In genomic region chr6:159608961-159609673, GRCh38 we compare ENCODE assay signal across 9 cellular contexts.
DNase-seq lines count a peak whose midpoint lies in the region; ATAC-seq and TF ChIP-seq lines count a peak whose summit lies in the region.
"Had no signal": no experiment of that assay in that cellular context is flagged by ENCODE, and none has a peak within 500 bp of the region (broad histone marks: within the 10 kb centered on the region; RNA-seq: fewer than 3 reads in every experiment).

No MANE protein-coding gene starts in this region.

- H3K9me2 ChIP-seq in MM.1S (replicated peaks; ENCODE audit: insufficient read depth, low read length) = no peaks in the 10 kb centered on the region

- no peak overlapping the region for H3K4me3 Mint-ChIP-seq in CD8-positive, alpha-beta memory T cell
- H3K4me3 Mint-ChIP-seq in CD4-positive, alpha-beta memory T cell = no peak overlapping the region
- H3K4me3 Mint-ChIP-seq: stimulated activated naive CD8-positive, alpha-beta T cell treated with anti-CD3 and anti-CD28 coated beads, Interleukin-15, Interleukin-2, amounts not matched to agents 100 ng/mL and 50 ng/mL, for 24 hours had no signal

- H3K4me1 ChIP-seq in MM.1S (ENCODE audit: low read length) (no peaks in the 10 kb centered on the region), esophagus squamous epithelium (no peaks in the 10 kb centered on the region)
- no peaks in the 10 kb centered on the region for H3K4me1 ChIP-seq in CD8-positive, alpha-beta memory T cell (ENCODE audit: insufficient read depth, low read length)
- no peaks in the 10 kb centered on the region for H3K4me1 ChIP-seq in CD4-positive, alpha-beta memory T cell (ENCODE audit: insufficient read depth, low read length)

- H3K27me3 ChIP-seq in MM.1S (replicated peaks; ENCODE audit: insufficient read depth, low read length) (no peaks in the 10 kb centered on the region), esophagus squamous epithelium (no peaks in the 10 kb centered on the region)
- no peaks in the 10 kb centered on the region for H3K27me3 ChIP-seq in CD8-positive, alpha-beta memory T cell (ENCODE audit: insufficient read depth, low read length, poor library complexity, severe bottlenecking)
- H3K27me3 ChIP-seq in CD4-positive, alpha-beta memory T cell (ENCODE audit: insufficient read depth, low read length) = no peaks in the 10 kb centered on the region

- no peak overlapping the region for H3K4me2 ChIP-seq in MM.1S (ENCODE audit: low read depth, low read length)

- no peak for ATAC-seq in GM18870 (IDR thresholded peaks at IDR 0.05; ENCODE audit: unreplicated experiment)
- no peak for ATAC-seq in GM21529 (IDR thresholded peaks at IDR 0.05; ENCODE audit: unreplicated experiment)

- no peaks in the 10 kb centered on the region for H3K4me1 Mint-ChIP-seq in CD8-positive, alpha-beta memory T cell
- no peaks in the 10 kb centered on the region for H3K4me1 Mint-ChIP-seq in CD4-positive, alpha-beta memory T cell

- peaks cover 4 to 17% (median 6%) of the 10 kb centered on the region in 5 donors for H3K9me3 Mint-ChIP-seq in CD8-positive, alpha-beta memory T cell
- peaks cover 4 to 17% (median 12%) of the 10 kb centered on the region in 8 donors for H3K9me3 Mint-ChIP-seq in CD4-positive, alpha-beta memory T cell

- H3K9me3 ChIP-seq in MM.1S (replicated peaks; ENCODE audit: insufficient read depth, low read length) (no peaks in the 10 kb centered on the region), esophagus squamous epithelium (no peaks in the 10 kb centered on the region)
- H3K9me3 ChIP-seq in CD8-positive, alpha-beta memory T cell (ENCODE audit: low read length) = no peaks in the 10 kb centered on the region
- H3K9me3 ChIP-seq in CD4-positive, alpha-beta memory T cell (ENCODE audit: control insufficient read depth in 1 of 2, low read length in 2 of 2) = no peaks in the 10 kb centered on the region

- no peak overlapping the region for H3K27ac Mint-ChIP-seq in CD8-positive, alpha-beta memory T cell
- H3K27ac Mint-ChIP-seq in CD4-positive, alpha-beta memory T cell = no peak overlapping the region
- H3K27ac Mint-ChIP-seq: stimulated activated naive CD8-positive, alpha-beta T cell treated with anti-CD3 and anti-CD28 coated beads, Interleukin-15, Interleukin-2, amounts not matched to agents 100 ng/mL and 50 ng/mL, for 24 hours had no signal

- 65 to 71% methylated on average over 6 of the region's 6 CpGs for WGBS in esophagus squamous epithelium, 2 donors

- H3K4me3 ChIP-seq in MM.1S (ENCODE audit: low read length) = no peak overlapping the region
- H3K4me3 ChIP-seq in esophagus squamous epithelium = no peak overlapping the region
- H3K4me3 ChIP-seq in CD8-positive, alpha-beta memory T cell (ENCODE audit: low read length) = no peak overlapping the region
- H3K4me3 ChIP-seq in CD4-positive, alpha-beta memory T cell (ENCODE audit: low read length in 2 of 2) = no peak overlapping the region

- peaks cover 3 to 4% of the 10 kb centered on the region in 2 donors for H3K27me3 Mint-ChIP-seq in CD8-positive, alpha-beta memory T cell
- H3K27me3 Mint-ChIP-seq in CD4-positive, alpha-beta memory T cell = peaks cover 1 to 3% of the 10 kb centered on the region in 2 donors
- H3K27me3 Mint-ChIP-seq: stimulated activated naive CD8-positive, alpha-beta T cell treated with anti-CD3 and anti-CD28 coated beads, Interleukin-15, Interleukin-2, amounts not matched to agents 100 ng/mL and 50 ng/mL, for 24 hours had no signal

- no peaks in the 10 kb centered on the region for H4K20me1 ChIP-seq in MM.1S (ENCODE audit: insufficient read depth, low read length)

- H3F3A ChIP-seq in MM.1S (ENCODE audit: insufficient read depth, low read length) = no peaks in the 10 kb centered on the region

- POLR2A ChIA-PET in CD8-positive, alpha-beta memory T cell (lab: Charles Lee) = no interaction called here
- POLR2A ChIA-PET in CD4-positive, alpha-beta memory T cell (lab: Charles Lee; ENCODE audit: partially characterized antibody) = no interaction called here

- TF ChIP-seq CTCF in MM.1S (IDR thresholded peaks at IDR 0.05; ENCODE audit: low read length) (peak; percentile 35), esophagus squamous epithelium (IDR thresholded peaks at IDR 0.05) (peak in 5 of 6 experiments; percentile 7 to 56 (median 28))

- CTCF ChIA-PET in CD8-positive, alpha-beta memory T cell (lab: Charles Lee) = no interaction called here
- CTCF ChIA-PET in CD4-positive, alpha-beta memory T cell (lab: Charles Lee; ENCODE audit: partially characterized antibody) = interaction anchor here (1.0 kb wide), 1 partner anchor 15 kb away, joined by 3 read pairs; no protein-coding TSS in a partner anchor

- H3K36me3 ChIP-seq in MM.1S (replicated peaks; ENCODE audit: insufficient read depth, low read length) (no peaks in the 10 kb centered on the region), esophagus squamous epithelium (no peaks in the 10 kb centered on the region)
- no peaks in the 10 kb centered on the region for H3K36me3 ChIP-seq in CD8-positive, alpha-beta memory T cell (ENCODE audit: insufficient read depth, low read length)
- no peaks in the 10 kb centered on the region for H3K36me3 ChIP-seq in CD4-positive, alpha-beta memory T cell (ENCODE audit: insufficient read depth, low read length)

- TF ChIP-seq POLR2A in esophagus squamous epithelium (IDR thresholded peaks at IDR 0.05) = no peak

- H3K36me3 Mint-ChIP-seq in CD8-positive, alpha-beta memory T cell = peaks cover 0 to 15% (median 2%) of the 10 kb centered on the region in 3 donors
- no peaks in the 10 kb centered on the region for H3K36me3 Mint-ChIP-seq in CD4-positive, alpha-beta memory T cell

- H3K79me2 ChIP-seq in MM.1S (ENCODE audit: low read length) = no peaks in the 10 kb centered on the region

- peak; percentile 18 for DNase-seq in stimulated activated CD4-positive, alpha-beta T cell treated with anti-CD3 and anti-CD28 coated beads, Interleukin-1b, Interleukin-23, amount 100 ng/mL, for 48 hours
- no peak for DNase-seq in stimulated activated CD4-positive, alpha-beta T cell treated with anti-CD3 and anti-CD28 coated beads, Interleukin-12 subunit alpha, Interleukin-12 subunit beta, amount 100 ng/mL, for 4 hours
- peak; percentile 8 for DNase-seq in MM.1S
- DNase-seq in esophagus squamous epithelium (lab: John Stamatoyannopoulos, UW) = no peak
- DNase-seq in CD8-positive, alpha-beta memory T cell = no peak
- no peak for DNase-seq in CD4-positive, alpha-beta memory T cell

- H3K9ac ChIP-seq in MM.1S (ENCODE audit: low read length) = no peak overlapping the region

- intact Hi-C loops in esophagus squamous epithelium (cut with DNase I) = no loop called here
- intact Hi-C loops in CD4-positive, alpha-beta memory T cell (cut with micrococcal nuclease) = no loop called here

- H2AFZ ChIP-seq in MM.1S (ENCODE audit: low read length) = no peak overlapping the region

- H3K27ac ChIP-seq in MM.1S (ENCODE audit: low read length) (no peak overlapping the region), esophagus squamous epithelium (no peak overlapping the region)
- H3K27ac ChIP-seq in CD8-positive, alpha-beta memory T cell (ENCODE audit: low read depth, low read length) = no peak overlapping the region
- H3K27ac ChIP-seq in CD4-positive, alpha-beta memory T cell (ENCODE audit: low read depth, low read length) = no peak overlapping the region

Comparison
In these comparisons a context has a peak if more than half of its experiments do, and no peak if none do; other contexts are left out.
1. DNase-seq: peak in stimulated activated CD4-positive, alpha-beta T cell treated with anti-CD3 and anti-CD28 coated beads, Interleukin-1b, Interleukin-23, amount 100 ng/mL, for 48 hours (single experiment) and MM.1S (single experiment); none in stimulated activated CD4-positive, alpha-beta T cell treated with anti-CD3 and anti-CD28 coated beads, Interleukin-12 subunit alpha, Interleukin-12 subunit beta, amount 100 ng/mL, for 4 hours (single experiment), esophagus squamous epithelium (single experiment), CD8-positive, alpha-beta memory T cell (0 of 5) and CD4-positive, alpha-beta memory T cell (0 of 5).